In the genomic region with DNA sequence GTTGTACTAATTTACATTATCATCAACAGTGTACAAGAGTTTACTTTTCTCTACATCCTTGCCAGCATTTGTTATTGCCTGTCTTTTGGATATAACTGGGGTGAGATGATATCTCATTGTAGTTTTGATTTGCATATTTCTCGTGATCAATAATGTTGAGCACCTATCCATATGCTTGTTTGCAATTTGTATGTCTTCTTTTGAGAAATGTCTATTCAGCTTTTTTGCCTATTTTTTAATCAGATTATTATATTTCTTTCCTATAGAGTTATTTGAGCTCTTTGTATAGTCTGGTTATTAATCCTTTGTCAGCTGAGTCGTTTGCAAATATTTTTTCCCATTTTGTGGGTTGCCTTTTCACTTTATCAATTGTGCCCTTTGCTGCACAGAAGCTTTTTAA, we compare ENCODE assay signal across 24 cellular contexts.
"Had no signal": no experiment of that assay in that cellular context is flagged by ENCODE, and none has a peak within 500 bp of the region (broad histone marks: within the 10 kb centered on the region; RNA-seq: fewer than 3 reads in every experiment).

No MANE protein-coding gene starts in this region.

- FAIRE-seq: endometrium, islet of Langerhans, keratinocyte had no signal

- H3K27ac ChIP-seq: colonic mucosa, esophagus muscularis mucosa, foreskin keratinocyte, gastrocnemius medialis, heart right ventricle, left lung, lower lobe of right lung had no signal

- H3K36me3 ChIP-seq: colonic mucosa, esophagus muscularis mucosa, gastrocnemius medialis, heart right ventricle, left lung, lower lobe of right lung had no signal

- H3K36me3 Mint-ChIP-seq: mesothelial cell of epicardium, naive B cell had no signal

- H3K4me3 Mint-ChIP-seq: dendritic cell treated with granulocyte-macrophage colony-stimulating factor and Interleukin-4, amounts not matched to agents 40 ng/mL and 50 ng/mL, for 4 days; effector memory CD8-positive, alpha-beta T cell; endodermal cell; mesothelial cell of epicardium; naive B cell had no signal

- H3K9me3 Mint-ChIP-seq: endodermal cell, mesothelial cell of epicardium had no signal

- H3K27me3 ChIP-seq: colonic mucosa, esophagus muscularis mucosa, foreskin keratinocyte, gastrocnemius medialis, heart right ventricle, left lung had no signal

- H3K4me1 Mint-ChIP-seq: endodermal cell, mesothelial cell of epicardium, naive B cell had no signal

- ATAC-seq: effector memory CD8-positive, alpha-beta T cell; foreskin keratinocyte; gastrocnemius medialis; heart right ventricle; left cardiac atrium; left lung; left ventricle myocardium superior; lower lobe of right lung; mucosa of descending colon had no signal

- H3K27me3 Mint-ChIP-seq: dendritic cell treated with granulocyte-macrophage colony-stimulating factor and Interleukin-4, amounts not matched to agents 40 ng/mL and 50 ng/mL, for 4 days; effector memory CD8-positive, alpha-beta T cell; naive B cell had no signal

- H3K27ac Mint-ChIP-seq: dendritic cell treated with granulocyte-macrophage colony-stimulating factor and Interleukin-4, amounts not matched to agents 40 ng/mL and 50 ng/mL, for 4 days; effector memory CD8-positive, alpha-beta T cell; endodermal cell; mesothelial cell of epicardium; naive B cell had no signal

- H3K4me3 ChIP-seq: colonic mucosa, esophagus muscularis mucosa, gastrocnemius medialis, heart right ventricle, left lung, lower lobe of right lung, mucosa of descending colon had no signal

- DNase-seq: colonic mucosa; cortex of kidney; effector CD8-positive, alpha-beta T cell; effector memory CD8-positive, alpha-beta T cell; endodermal cell; foreskin keratinocyte; gastrocnemius medialis; glutamatergic neuron; head of caudate nucleus; heart right ventricle; hippocampal formation; left cardiac atrium; left lung; left ventricle myocardium superior; lower lobe of right lung; mesenchymal stem cell; mucosa of descending colon; naive B cell had no signal

- H3K9me3 ChIP-seq: colonic mucosa, esophagus muscularis mucosa, gastrocnemius medialis, lower lobe of right lung had no signal

- H3K4me1 ChIP-seq: colonic mucosa, esophagus muscularis mucosa, foreskin keratinocyte, gastrocnemius medialis, heart right ventricle, left lung, lower lobe of right lung had no signal
